ENCODE assay signal across 11 cellular contexts in genomic region chr12:117818400-117818799, GRCh38.
"Had no signal": no experiment of that assay in that cellular context is flagged by ENCODE, and none has a peak within 500 bp of the region (broad histone marks: within the 10 kb centered on the region; RNA-seq: fewer than 3 reads in every experiment).

No MANE protein-coding gene starts in this region.

- H3K4me1 ChIP-seq: breast epithelium, left lung had no signal

- H3K4me3 ChIP-seq: breast epithelium, dorsolateral prefrontal cortex, left lung had no signal

- H3K27me3 ChIP-seq: breast epithelium, left lung had no signal

- DNase-seq: activated CD4-positive, alpha-beta T cell treated with anti-CD3 and anti-CD28 coated beads for 1 hour; activated CD4-positive, alpha-beta T cell treated with anti-CD3 and anti-CD28 coated beads, Interleukin-2, amount 50 U/mL, for 48 hours; activated CD8-positive, alpha-beta memory T cell treated with anti-CD3 and anti-CD28 coated beads, Interleukin-2, amount 10 ng/mL, durations not matched to agents 7 days and 5 days; activated effector memory CD4-positive, alpha-beta T cell treated with anti-CD3 and anti-CD28 coated beads, Interleukin-2, amount 50 U/mL, for 16 hours; activated T-cell treated with anti-CD3 and anti-CD28 coated beads, Interleukin-2, amount 50 U/mL, for 24 hours; dorsolateral prefrontal cortex; glutamatergic neuron; left lung; retina; stimulated activated CD4-positive, alpha-beta T cell treated with anti-CD3 and anti-CD28 coated beads, Interleukin-4, amount 100 ng/mL, for 24 hours had no signal

- H3K27ac ChIP-seq: dorsolateral prefrontal cortex, left lung had no signal

- H3K36me3 ChIP-seq: breast epithelium, left lung had no signal
